ENCODE assay signal across 24 cellular contexts in genomic region chr1:209727785-209728184, GRCh38. TPM values are rescaled to one million over a fixed set of nuclear protein-coding genes. Genes with fewer than 3 reads are reported as not detected.
DNase-seq lines count a peak whose midpoint lies in the region; ATAC-seq and TF ChIP-seq lines count a peak whose summit lies in the region.
"Had no signal": no experiment of that assay in that cellular context is flagged by ENCODE, and none has a peak within 500 bp of the region (broad histone marks: within the 10 kb centered on the region; RNA-seq: fewer than 3 reads in every experiment).

No MANE protein-coding gene starts in this region.

- TF ChIP-seq CTCF in left ventricle myocardium inferior (IDR thresholded peaks at IDR 0.05; ENCODE audit: borderline replicate concordance) = no peak

- no peaks in the 10 kb centered on the region for H3K36me3 ChIP-seq in left ventricle myocardium inferior

- H3K4me3 Mint-ChIP-seq in activated CD4-positive, alpha-beta T cell treated with anti-CD3 and anti-CD28 coated beads, Interleukin-2, amount 10 ng/mL, durations not matched to agents 24 days and 14 days = peak overlapping the region; percentile 5
- H3K4me3 Mint-ChIP-seq: B cell had no signal

- DNase-seq in activated CD4-positive, alpha-beta T cell treated with anti-CD3 and anti-CD28 coated beads, Interleukin-2, amount 10 ng/mL, durations not matched to agents 24 days and 14 days = no peak
- DNase-seq in activated CD4-positive, alpha-beta T cell treated with anti-CD3 and anti-CD28 coated beads, Interleukin-2, amount 50 U/mL, for 48 hours = no peak
- DNase-seq in left ventricle myocardium inferior (no peak), left cardiac atrium (no peak), NCI-H446 (lab: John Stamatoyannopoulos, UW) (no peak), COLO829 (ENCODE audit: low spot score) (no peak)
- DNase-seq: COR-L47, DMS 273 treated with DMSO at 0.1 percent for 48 hours, DND-41, NCI-H1417, NCI-H187, NCI-H2107, NCI-H510A treated with DMSO at 0.1 percent for 48 hours, NCI-H774 had no signal

- no peaks in the 10 kb centered on the region for H3K9me3 ChIP-seq in left ventricle myocardium inferior (replicated peaks)

- ATAC-seq in left cardiac atrium (no peak), HG02759 (IDR thresholded peaks at IDR 0.05; ENCODE audit: unreplicated experiment) (no peak)

- peaks cover 18% of the 10 kb centered on the region for H3K9me3 Mint-ChIP-seq in activated CD4-positive, alpha-beta T cell treated with anti-CD3 and anti-CD28 coated beads, Interleukin-2, amount 10 ng/mL, durations not matched to agents 24 days and 14 days

- no peaks in the 10 kb centered on the region for H3K27me3 Mint-ChIP-seq in activated CD4-positive, alpha-beta T cell treated with anti-CD3 and anti-CD28 coated beads, Interleukin-2, amount 10 ng/mL, durations not matched to agents 24 days and 14 days
- H3K27me3 Mint-ChIP-seq: B cell had no signal

- intact Hi-C loops in activated CD4-positive, alpha-beta T cell treated with anti-CD3 and anti-CD28 coated beads, Interleukin-2, amount 10 ng/mL, durations not matched to agents 24 days and 14 days (cut with micrococcal nuclease) = no loop called here
- intact Hi-C loops in left ventricle myocardium inferior (cut with micrococcal nuclease) (no loop called here), left cardiac atrium (cut with DNase I) (no loop called here)

- peak overlapping the region; percentile 90 for H3K27ac Mint-ChIP-seq in activated CD4-positive, alpha-beta T cell treated with anti-CD3 and anti-CD28 coated beads, Interleukin-2, amount 10 ng/mL, durations not matched to agents 24 days and 14 days
- H3K27ac Mint-ChIP-seq: B cell had no signal

- peaks cover 45% of the 10 kb centered on the region for H3K4me1 Mint-ChIP-seq in activated CD4-positive, alpha-beta T cell treated with anti-CD3 and anti-CD28 coated beads, Interleukin-2, amount 10 ng/mL, durations not matched to agents 24 days and 14 days
- H3K4me1 Mint-ChIP-seq: B cell had no signal

- H3K27ac ChIP-seq in left ventricle myocardium inferior (replicated peaks) (peak overlapping the region; percentile 64), angular gyrus (ENCODE audit: low read depth, low read length) (peak overlapping the region; percentile 7)
- H3K27ac ChIP-seq: KMS-11 had no signal

- peaks cover 28% of the 10 kb centered on the region for H3K36me3 Mint-ChIP-seq in activated CD4-positive, alpha-beta T cell treated with anti-CD3 and anti-CD28 coated beads, Interleukin-2, amount 10 ng/mL, durations not matched to agents 24 days and 14 days (ENCODE audit: low read depth)

- H3K4me3 ChIP-seq in left ventricle myocardium inferior = no peak overlapping the region

- H3K4me1 ChIP-seq in left ventricle myocardium inferior = peaks cover 32% of the 10 kb centered on the region

- H3K27me3 ChIP-seq in left ventricle myocardium inferior (ENCODE audit: low read depth) = no peaks in the 10 kb centered on the region

RNA-seq across cellular contexts. Expression of gene HSD11B1, which starts 23.1 kb away (rescaled TPM):
- total RNA-seq in activated CD4-positive, alpha-beta T cell treated with anti-CD3 and anti-CD28 coated beads, Interleukin-2, amount 10 ng/mL, durations not matched to agents 24 days and 14 days = 15.1 TPM in 2 replicates
- total RNA-seq in left ventricle myocardium inferior (4.1 TPM), left cardiac atrium (1 to 10 TPM; 5.6 to 6.8 TPM)
- total RNA-seq: B cell, G401, H4, HT-29, OCI-LY7 had no signal

RNA-seq across cellular contexts. Expression of gene TRAF3IP3, which starts 28.1 kb away (rescaled TPM):
- 392 and 394 TPM in 2 replicates for total RNA-seq in activated CD4-positive, alpha-beta T cell treated with anti-CD3 and anti-CD28 coated beads, Interleukin-2, amount 10 ng/mL, durations not matched to agents 24 days and 14 days
- total RNA-seq in left ventricle myocardium inferior (1.2 TPM), left cardiac atrium (1 to 10 TPM; 1.3 to 2.7 TPM)
- total RNA-seq: A172, H4, HT-29, M059J had no signal

RNA-seq across cellular contexts. Expression of gene G0S2, which starts 52.6 kb away (rescaled TPM):
- total RNA-seq in activated CD4-positive, alpha-beta T cell treated with anti-CD3 and anti-CD28 coated beads, Interleukin-2, amount 10 ng/mL, durations not matched to agents 24 days and 14 days = 449 and 477 TPM in 2 replicates
- total RNA-seq in left ventricle myocardium inferior (307 TPM), left cardiac atrium (100 to 1,000 TPM; 220 to 440 TPM)
- total RNA-seq: A172, B cell, G401, OCI-LY7 had no signal

RNA-seq across cellular contexts. Expression of gene C1orf74, which starts 56.6 kb away (rescaled TPM):
- 2.4 and 3.2 TPM in 2 replicates for total RNA-seq in activated CD4-positive, alpha-beta T cell treated with anti-CD3 and anti-CD28 coated beads, Interleukin-2, amount 10 ng/mL, durations not matched to agents 24 days and 14 days
- total RNA-seq in left ventricle myocardium inferior (1.9 TPM), left cardiac atrium (1 to 10 TPM; 1.8 to 1.9 TPM)

Comparison
In these comparisons a context has a peak if more than half of its experiments do, and no peak if none do; other contexts are left out.
1. RNA of gene TRAF3IP3, which starts 28.1 kb away (total RNA-seq): 392 to 394 TPM in activated CD4-positive, alpha-beta T cell treated with anti-CD3 and anti-CD28 coated beads, Interleukin-2, amount 10 ng/mL, durations not matched to agents 24 days and 14 days; 1.3 to 2.7 TPM in left cardiac atrium and 1.2 TPM in left ventricle myocardium inferior (single experiment); every median in the first group is over 100 times any median in the second.